Comparison of ENCODE assay signal across 32 cellular contexts in the genomic region with DNA sequence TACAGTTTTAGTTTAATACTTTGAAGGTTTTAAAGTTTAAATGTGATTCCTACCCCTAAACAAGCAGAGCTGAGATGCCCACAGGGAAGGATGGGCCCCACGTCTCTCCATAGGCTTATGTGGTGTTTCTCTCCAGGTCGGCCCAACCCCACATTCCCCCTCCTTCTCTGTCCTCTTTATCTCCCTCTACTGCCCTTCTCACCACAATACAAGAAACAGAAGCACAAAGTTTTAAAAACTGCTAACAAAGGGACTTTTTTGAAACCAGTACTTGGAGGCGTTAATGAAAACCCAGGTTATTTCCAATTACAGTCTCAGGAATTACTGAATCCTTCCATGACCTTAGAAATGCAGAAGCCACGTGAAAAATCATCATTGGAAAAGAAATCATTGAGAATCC.
DNase-seq lines count a peak whose midpoint lies in the region; ATAC-seq, FAIRE-seq and TF ChIP-seq lines count a peak whose summit lies in the region.
"Had no signal": no experiment of that assay in that cellular context is flagged by ENCODE, and none has a peak within 500 bp of the region (broad histone marks: within the 10 kb centered on the region; RNA-seq: fewer than 3 reads in every experiment).

No MANE protein-coding gene starts in this region.

- no peaks in the 10 kb centered on the region for H4K20me1 ChIP-seq in OCI-LY3 (ENCODE audit: insufficient read depth, low read length)
- no peaks in the 10 kb centered on the region for H4K20me1 ChIP-seq in H1 (replicated peaks in 1 of 2; ENCODE audit: control insufficient read depth in 1 of 2, insufficient read depth in 2 of 2, low read length in 2 of 2)

- H3K4me2 ChIP-seq in OCI-LY3 (ENCODE audit: low read length) (peak overlapping the region; percentile 14; the same call in 1 of the 2 replicates), H1 (ENCODE audit: insufficient read depth in 1 of 2, low read depth in 2 of 2, low read length in 2 of 2) (no peak overlapping the region)
- H3K4me2 ChIP-seq: PC-9 had no signal

- H4K91ac ChIP-seq in H1 (replicated peaks; ENCODE audit: insufficient read length, low read length): no peak overlapping the region

- no peak for TF ChIP-seq POLR2A in H1 (IDR thresholded peaks at IDR 0.05; ENCODE audit: control extremely low read depth in 1 of 2, low read depth in 2 of 2, low read length in 2 of 2)

- no peaks in the 10 kb centered on the region for H3K23me2 ChIP-seq in H1 (ENCODE audit: low read depth, low read length)

- H3K79me2 ChIP-seq in OCI-LY3 (ENCODE audit: low read length) (no peaks in the 10 kb centered on the region), H1 (ENCODE audit: control insufficient read depth in 1 of 2, insufficient read depth in 2 of 2, low read length in 2 of 2) (no peaks in the 10 kb centered on the region)

- H3K23ac ChIP-seq in H1 (ENCODE audit: insufficient read length): no peak overlapping the region

- no peak overlapping the region for H2AFZ ChIP-seq in OCI-LY3 (ENCODE audit: low read depth, low read length)
- peak overlapping the region; percentile 22 for H2AFZ ChIP-seq in H1 (ENCODE audit: low read length)
- H2AFZ ChIP-seq: PC-9 had no signal

- H2BK15ac ChIP-seq in H1 (ENCODE audit: low read length): no peak overlapping the region

- no peak overlapping the region for H2BK20ac ChIP-seq in H1 (ENCODE audit: low read length)

- TF ChIP-seq EP300 in H1 (IDR thresholded peaks at IDR 0.05; ENCODE audit: borderline replicate concordance in 1 of 2, low read depth in 2 of 2, low read length in 2 of 2): no peak

- no peak overlapping the region for H2BK12ac ChIP-seq in H1 (ENCODE audit: low read depth, low read length)

- intact Hi-C loops in A673 (cut with micrococcal nuclease; ENCODE audit: unreplicated experiment) (no loop called here), mucosa of descending colon (cut with DNase I, micrococcal nuclease) (no loop called here)

- no TSS peak for BruUV-seq in A673 (replicated peaks; lab: Mats Ljungman, UMichigan)

- DNase-seq in A673 (ENCODE audit: low spot score) (peak; percentile 15), GM12864 (ENCODE audit: low read depth) (no peak), H1 (ENCODE audit: low read depth in 1 of 2, low spot score in 2 of 2) (peak in 1 of 2 experiments; percentile 9), mucosa of descending colon (no peak), MG63 (no peak), NCI-H2029 treated with DMSO at 0.1 percent for 48 hours (lab: John Stamatoyannopoulos, UW) (no peak)
- DNase-seq: activated CD4-positive, alpha-beta T cell treated with anti-CD3 and anti-CD28 coated beads, Interleukin-2, amount 50 U/mL, for 48 hours; activated CD8-positive, alpha-beta memory T cell treated with anti-CD3 and anti-CD28 coated beads, Interleukin-2, amount 50 U/mL, for 48 hours; aorta; caudate nucleus; dermis blood vessel endothelial cell; DND-41; glutamatergic neuron; GOT3; IMR-90; naive thymus-derived CD8-positive, alpha-beta T cell; NCI-H1105; NCI-H2029; NCI-H226; NCI-H82; ovary; PC-9; right cardiac atrium; Right ventricle myocardium superior; stimulated activated CD4-positive, alpha-beta T cell treated with anti-CD3 and anti-CD28 coated beads, Interleukin-12 subunit alpha, Interleukin-12 subunit beta, amount 100 ng/mL, for 4 hours; stimulated activated CD4-positive, alpha-beta T cell treated with anti-CD3 and anti-CD28 coated beads, Interleukin-4, amount 100 ng/mL, for 24 hours; stimulated activated naive CD4-positive, alpha-beta T cell; T1000 had no signal

- no peaks in the 10 kb centered on the region for H3K79me1 ChIP-seq in H1 (ENCODE audit: low read depth, low read length)

- H3K18ac ChIP-seq in H1 (ENCODE audit: extremely low read depth, low read length): no peak overlapping the region

- H3K4me1 ChIP-seq in A673 (ENCODE audit: insufficient read depth, low read length, poor library complexity, severe bottlenecking) (no peaks in the 10 kb centered on the region), OCI-LY3 (ENCODE audit: low read length) (peaks cover 12% of the 10 kb centered on the region; the same call in 1 of the 2 replicates), H1 (replicated peaks in 1 of 4; ENCODE audit: control insufficient read depth in 3 of 4, insufficient read depth in 4 of 4, low read length in 3 of 4) (no peaks in the 10 kb centered on the region), mucosa of descending colon (ENCODE audit: low read depth) (no peaks in the 10 kb centered on the region)

- ATAC-seq in mucosa of descending colon (no peak), HG02840 (IDR thresholded peaks at IDR 0.05; ENCODE audit: low FRiP score, unreplicated experiment) (no peak)
- ATAC-seq: left lobe of liver; naive thymus-derived CD8-positive, alpha-beta T cell; right cardiac atrium had no signal

- H3K9ac ChIP-seq in OCI-LY3 (ENCODE audit: low read length): no peak overlapping the region
- H3K9ac ChIP-seq in H1 (replicated peaks in 1 of 4; ENCODE audit: extremely low read depth in 1 of 4, low read depth in 3 of 4, low read length in 3 of 4): no peak overlapping the region

- POLR2A ChIA-PET in A673 (lab: Charles Lee; ENCODE audit: low non-redundant PET): no interaction called here
- POLR2A ChIA-PET in H1 (lab: Charles Lee; ENCODE audit: partially characterized antibody): no interaction called here

- CTCF ChIA-PET in A673 (lab: Charles Lee) (no interaction called here), H1 (lab: Charles Lee; ENCODE audit: partially characterized antibody) (interaction anchor here (0.7 to 3.6 kb wide), 11 partner anchors 8 to 285 kb away, joined by 3 to 44 read pairs (median 4); no protein-coding TSS in a partner anchor)

- H3K56ac ChIP-seq in H1 (replicated peaks; ENCODE audit: insufficient read length, low read depth, low read length): no peak overlapping the region

- no peaks in the 10 kb centered on the region for H3K9me3 ChIP-seq in A673 (ENCODE audit: low read depth, low read length, poor library complexity, severe bottlenecking)
- H3K9me3 ChIP-seq in OCI-LY3 (ENCODE audit: insufficient read depth, low read length): no peaks in the 10 kb centered on the region
- no peaks in the 10 kb centered on the region for H3K9me3 ChIP-seq in H1 (ENCODE audit: insufficient read depth in 2 of 2, low read depth in 1 of 2, low read length in 1 of 2)
- H3K9me3 ChIP-seq in mucosa of descending colon: no peaks in the 10 kb centered on the region
- no peaks in the 10 kb centered on the region for H3K9me3 ChIP-seq in MG63
- H3K9me3 ChIP-seq: ovary had no signal

- H3K14ac ChIP-seq in H1 (ENCODE audit: insufficient read length): no peak overlapping the region

- H2BK120ac ChIP-seq in H1 (replicated peaks; ENCODE audit: low read depth, low read length): no peak overlapping the region

- no peak overlapping the region for H2AK5ac ChIP-seq in H1 (ENCODE audit: low read depth, low read length)

- H3K36me3 ChIP-seq in A673 (ENCODE audit: insufficient read depth, low read length, poor library complexity, severe bottlenecking) (no peaks in the 10 kb centered on the region), OCI-LY3 (replicated peaks; ENCODE audit: low read depth, low read length) (no peaks in the 10 kb centered on the region), H1 (ENCODE audit: control insufficient read depth in 2 of 4, insufficient read depth in 4 of 4, low read length in 3 of 4) (no peaks in the 10 kb centered on the region), mucosa of descending colon (ENCODE audit: low read depth) (no peaks in the 10 kb centered on the region), MG63 (no peaks in the 10 kb centered on the region)
- H3K36me3 ChIP-seq: ovary had no signal

- FAIRE-seq in H1 (lab: Jason Lieb, UNC): no peak
- FAIRE-seq: urothelium cell line had no signal

- TF ChIP-seq CTCF in A673 (conservative IDR thresholded peaks at IDR 0.05; ENCODE audit: low read depth, low read length) (peak; percentile 28; the same call in 1 of the 2 replicates), GM12864 (IDR thresholded peaks at IDR 0.05; ENCODE audit: low read depth, low read length, missing control alignments) (peak; percentile 9), OCI-LY3 (IDR thresholded peaks at IDR 0.05; ENCODE audit: low read depth, low read length) (no peak), H1 (IDR thresholded peaks at IDR 0.05; ENCODE audit: control extremely low read depth in 1 of 3, insufficient read depth in 1 of 3, low read depth in 1 of 3, low read length in 3 of 3) (peak; percentile 16 to 42 (median 25); a peak in 3 of 4 replicates), mucosa of descending colon (IDR thresholded peaks at IDR 0.05) (no peak)

- H3K4me3 ChIP-seq in A673 (ENCODE audit: low read depth, low read length, poor library complexity, severe bottlenecking) (no peak overlapping the region), GM12864 (ENCODE audit: low read depth, low read length) (no peak overlapping the region), OCI-LY3 (ENCODE audit: low read length) (no peak overlapping the region), H1 (ENCODE audit: extremely low read depth in 1 of 4, insufficient read depth in 2 of 4, low read depth in 3 of 4, low read length in 4 of 4) (no peak overlapping the region), mucosa of descending colon (no peak overlapping the region), MG63 (no peak overlapping the region)
- H3K4me3 ChIP-seq: ovary, PC-9 had no signal

- H3K4ac ChIP-seq in H1 (replicated peaks; ENCODE audit: insufficient read length, low read depth, low read length): no peak overlapping the region

- H3K27ac ChIP-seq in A673 (ENCODE audit: low read depth, low read length, poor library complexity, severe bottlenecking) (no peak overlapping the region), OCI-LY3 (ENCODE audit: low read length) (no peak overlapping the region), H1 (ENCODE audit: low read depth, low read length) (no peak overlapping the region)
- H3K27ac ChIP-seq: ovary, PC-9 had no signal

- H4K5ac ChIP-seq in H1 (ENCODE audit: insufficient read length, low read depth, low read length): no peak overlapping the region

- TF ChIP-seq RAD21 in H1 (IDR thresholded peaks at IDR 0.05 in 1 of 2, conservative IDR thresholded peaks at IDR 0.05 in 1 of 2; ENCODE audit: low read depth in 2 of 2, low read length in 2 of 2): peak; percentile 39 to 58

- no peak overlapping the region for H4K8ac ChIP-seq in H1 (ENCODE audit: extremely low read depth, insufficient read depth, low read length)

- H3K27me3 ChIP-seq in A673 (replicated peaks; ENCODE audit: insufficient read depth, low read depth, low read length, poor library complexity) (no peaks in the 10 kb centered on the region), OCI-LY3 (ENCODE audit: low read depth, low read length) (no peaks in the 10 kb centered on the region), H1 (replicated peaks in 1 of 4; ENCODE audit: control insufficient read depth in 3 of 4, extremely low read depth in 1 of 4, insufficient read depth in 3 of 4, low read length in 3 of 4) (no peaks in the 10 kb centered on the region), MG63 (peaks cover 4% of the 10 kb centered on the region; the same call in 1 of the 2 replicates)
- H3K27me3 ChIP-seq: ovary had no signal

- WGBS in H1 (ENCODE audit: extremely low coverage in 1 of 2, insufficient coverage in 1 of 2, insufficient read length in 1 of 2, insufficient replicate concordance in 2 of 2, low coverage in 1 of 2, low lambda C conversion rate in 2 of 2, missing lambda C conversion rate in 1 of 2), 2 experiments: 88% methylated on average over 4 of the region's 4 CpGs; no CpG with 5 or more reads in 1 of the 2 experiments

- H2BK5ac ChIP-seq in H1 (ENCODE audit: low read depth, low read length): no peak overlapping the region

Comparison
In these comparisons a context has a peak if more than half of its experiments do, and no peak if none do; other contexts are left out.
1. CTCF ChIP-seq: peak in A673 (single experiment), GM12864 (single experiment) and H1 (3 of 3); none in OCI-LY3 (single experiment) and mucosa of descending colon (single experiment).